13 cellular contexts compared by ENCODE assay signal in genomic region chr9:130837644-130838043, GRCh38. TPM values are rescaled to one million over a fixed set of nuclear protein-coding genes. Genes with fewer than 3 reads are reported as not detected.
DNase-seq lines count a peak whose midpoint lies in the region; ATAC-seq and TF ChIP-seq lines count a peak whose summit lies in the region.
"Had no signal": no experiment of that assay in that cellular context is flagged by ENCODE, and none has a peak within 500 bp of the region (broad histone marks: within the 10 kb centered on the region; RNA-seq: fewer than 3 reads in every experiment).

No MANE protein-coding gene starts in this region.

- H3K27me3 ChIP-seq in muscle layer of colon (ENCODE audit: control insufficient read depth in 1 of 2, insufficient read depth in 2 of 2, low read length in 2 of 2) (no peaks in the 10 kb centered on the region), transverse colon (no peaks in the 10 kb centered on the region)

- no peak for TF ChIP-seq POLR2A in transverse colon (IDR thresholded peaks at IDR 0.05)

- peak overlapping the region; percentile 80 for H3K4me3 Mint-ChIP-seq in activated naive CD8-positive, alpha-beta T cell
- no peak overlapping the region for H3K4me3 Mint-ChIP-seq in activated naive CD8-positive, alpha-beta T cell treated with anti-CD3 and anti-CD28 coated beads for 36 hours
- no peak overlapping the region for H3K4me3 Mint-ChIP-seq in naive thymus-derived CD8-positive, alpha-beta T cell

- in situ Hi-C loops in transverse colon (cut with MboI; ENCODE audit: low pct_ligation_motif_present in 1 of 4, low pct_unique_long_range_greater_than_20kb in 1 of 4, low sequenced_read_pairs in 3 of 4) = no loop called here

- H3K4me1 ChIP-seq in muscle layer of colon (ENCODE audit: insufficient read depth, low read length) (peaks cover 59% of the 10 kb centered on the region), transverse colon (peaks cover 18 to 81% (median 60%) of the 10 kb centered on the region in 4 donors)

- ATAC-seq in naive thymus-derived CD8-positive, alpha-beta T cell = no peak
- no peak for ATAC-seq in HG03045 (IDR thresholded peaks at IDR 0.05; ENCODE audit: unreplicated experiment)

- no peak overlapping the region for H3K27ac Mint-ChIP-seq in activated naive CD8-positive, alpha-beta T cell
- H3K27ac Mint-ChIP-seq in activated naive CD8-positive, alpha-beta T cell treated with anti-CD3 and anti-CD28 coated beads for 36 hours = no peak overlapping the region
- peak overlapping the region in 1 of 10 donors; percentile 12 for H3K27ac Mint-ChIP-seq in naive thymus-derived CD8-positive, alpha-beta T cell

- no peaks in the 10 kb centered on the region for H3K36me3 Mint-ChIP-seq in activated naive CD8-positive, alpha-beta T cell
- peaks cover 12% of the 10 kb centered on the region for H3K36me3 Mint-ChIP-seq in activated naive CD8-positive, alpha-beta T cell treated with anti-CD3 and anti-CD28 coated beads for 36 hours
- no peaks in the 10 kb centered on the region for H3K36me3 Mint-ChIP-seq in naive thymus-derived CD8-positive, alpha-beta T cell

- no peaks in the 10 kb centered on the region for H3K9me3 ChIP-seq in muscle layer of colon (ENCODE audit: low read length)
- no peaks in the 10 kb centered on the region for H3K9me3 ChIP-seq in transverse colon

- intact Hi-C loops in transverse colon (cut with DNase I; ENCODE audit: low total_unique reads) = no loop called here

- peak overlapping the region; percentile 86 for H3K27ac ChIP-seq in muscle layer of colon (ENCODE audit: low read depth, low read length)
- peak overlapping the region; percentile 94 to 99 (median 97) for H3K27ac ChIP-seq in transverse colon

- no peak for TF ChIP-seq EP300 in transverse colon (IDR thresholded peaks at IDR 0.05; ENCODE audit: low read depth)

- 35 to 36% methylated on average over 4 of the region's 4 CpGs for WGBS in transverse colon (ENCODE audit: low coverage in 1 of 2), 2 donors

- H3K9me3 Mint-ChIP-seq in activated naive CD8-positive, alpha-beta T cell (ENCODE audit: low read depth) = no peaks in the 10 kb centered on the region
- no peaks in the 10 kb centered on the region for H3K9me3 Mint-ChIP-seq in activated naive CD8-positive, alpha-beta T cell treated with anti-CD3 and anti-CD28 coated beads for 36 hours
- H3K9me3 Mint-ChIP-seq in naive thymus-derived CD8-positive, alpha-beta T cell = no peaks in the 10 kb centered on the region

- no peak for TF ChIP-seq CTCF in choroid plexus epithelial cell (conservative IDR thresholded peaks at IDR 0.05; ENCODE audit: low read depth, low read length)
- no peak for TF ChIP-seq CTCF in transverse colon (IDR thresholded peaks at IDR 0.05)

- peak overlapping the region; percentile 85 for H3K9ac ChIP-seq in muscle layer of colon (ENCODE audit: low read length)

- H3K4me3 ChIP-seq in choroid plexus epithelial cell (ENCODE audit: low read depth, low read length) (peak overlapping the region; percentile 80), muscle layer of colon (ENCODE audit: low read depth in 1 of 2, low read length in 2 of 2) (peak overlapping the region; percentile 34 to 64), transverse colon (peak overlapping the region in 3 of 4 donors; percentile 54 to 70 (median 60))

- POLR2A ChIA-PET in naive thymus-derived CD8-positive, alpha-beta T cell (lab: Charles Lee) = no interaction called here

- DNase-seq in activated naive CD8-positive, alpha-beta T cell treated with anti-CD3 and anti-CD28 coated beads for 36 hours = no peak
- DNase-seq in choroid plexus epithelial cell (ENCODE audit: low read depth) (no peak), transverse colon (no peak), NCI-H146 (lab: John Stamatoyannopoulos, UW) (no peak)
- DNase-seq in naive thymus-derived CD8-positive, alpha-beta T cell = no peak
- DNase-seq: activated T-cell treated with anti-CD3 and anti-CD28 coated beads, Interleukin-2, amount 50 U/mL, for 1 hour; cerebellar nuclear complex; NCI-H1436 had no signal

- peaks cover 48% of the 10 kb centered on the region for H3K4me1 Mint-ChIP-seq in activated naive CD8-positive, alpha-beta T cell (ENCODE audit: low read depth)
- H3K4me1 Mint-ChIP-seq in activated naive CD8-positive, alpha-beta T cell treated with anti-CD3 and anti-CD28 coated beads for 36 hours = peaks cover 32% of the 10 kb centered on the region
- peaks cover 27 to 63% (median 59%) of the 10 kb centered on the region in 4 donors for H3K4me1 Mint-ChIP-seq in naive thymus-derived CD8-positive, alpha-beta T cell

- H3K27me3 Mint-ChIP-seq in activated naive CD8-positive, alpha-beta T cell = no peaks in the 10 kb centered on the region
- H3K27me3 Mint-ChIP-seq in activated naive CD8-positive, alpha-beta T cell treated with anti-CD3 and anti-CD28 coated beads for 36 hours = no peaks in the 10 kb centered on the region
- no peaks in the 10 kb centered on the region for H3K27me3 Mint-ChIP-seq in naive thymus-derived CD8-positive, alpha-beta T cell

- H3K36me3 ChIP-seq in muscle layer of colon (ENCODE audit: insufficient read depth, low read length) (no peaks in the 10 kb centered on the region), transverse colon (no peaks in the 10 kb centered on the region)

RNA-seq across cellular contexts. Expression of gene ABL1, which starts 2.6 kb away (rescaled TPM):
- total RNA-seq in activated naive CD8-positive, alpha-beta T cell treated with anti-CD3 and anti-CD28 coated beads for 36 hours = 10 to 100 TPM; 37.9 to 38.5 TPM
- 10 to 100 TPM; 66.9 to 97.1 (median 81.8) TPM for total RNA-seq in transverse colon
- 10 to 100 TPM; 34.3 to 38.9 TPM for total RNA-seq in naive thymus-derived CD8-positive, alpha-beta T cell
- polyA plus RNA-seq in naive thymus-derived CD8-positive, alpha-beta T cell = 10 to 100 TPM in 2 of 3 donors, 1 to 10 TPM in 1; 6.4 to 16.8 (median 11.0) TPM

RNA-seq across cellular contexts. Expression of gene QRFP, which starts 59.0 kb away (rescaled TPM):
- not detected for total RNA-seq in activated naive CD8-positive, alpha-beta T cell treated with anti-CD3 and anti-CD28 coated beads for 36 hours
- total RNA-seq in transverse colon = not detected
- not detected for total RNA-seq in naive thymus-derived CD8-positive, alpha-beta T cell
- polyA plus RNA-seq in naive thymus-derived CD8-positive, alpha-beta T cell = not detected
- total RNA-seq: A172, omental fat pad had no signal
